ENCODE assay signal across 9 cellular contexts in genomic region chr3:120678331-120678845, GRCh38. TPM values are rescaled to one million over a fixed set of nuclear protein-coding genes. Genes with fewer than 3 reads are reported as not detected.
A peak's percentile ranks its signal among the peaks of the same experiment; 100 is the strongest.
DNase-seq lines count a peak whose midpoint lies in the region; ATAC-seq, FAIRE-seq and TF ChIP-seq lines count a peak whose summit lies in the region.
"Had no signal": no experiment of that assay in that cellular context is flagged by ENCODE, and none has a peak within 500 bp of the region (broad histone marks: within the 10 kb centered on the region; RNA-seq: fewer than 3 reads in every experiment).

No MANE protein-coding gene starts in this region.

- peak overlapping the region in 2 of 4 donors; percentile 40 to 57 for H3K4me3 ChIP-seq in Peyer's patch
- peak overlapping the region in 1 of 3 experiments; percentile 36 for H3K4me3 ChIP-seq in endothelial cell of umbilical vein (replicated peaks in 1 of 3; ENCODE audit: insufficient read depth in 1 of 3, low read depth in 1 of 3, low read length in 3 of 3)

- peaks cover 0 to 37% (median 0%) of the 10 kb centered on the region in 4 donors for H3K4me1 ChIP-seq in Peyer's patch
- H3K4me1 ChIP-seq in endothelial cell of umbilical vein (ENCODE audit: control insufficient read depth, extremely low read depth, insufficient read depth, low read length), result peaks cover 21% of the 10 kb centered on the region

- CTCF ChIA-PET in endothelial cell of umbilical vein (lab: Charles Lee), result interaction anchor here (0.6 to 2.3 kb wide), 17 partner anchors 10 to 261 kb away, joined by 3 to 23 read pairs (median 5); partner anchors contain the start of genes GTF2E1, NDUFB4 and RABL3

- FAIRE-seq in endothelial cell of umbilical vein (lab: Jason Lieb, UNC), result peak; percentile 85

- H3K27me3 ChIP-seq in Peyer's patch (no peaks in the 10 kb centered on the region), endothelial cell of umbilical vein (ENCODE audit: control insufficient read depth in 2 of 2, insufficient read depth in 2 of 2, low read length in 2 of 2) (no peaks in the 10 kb centered on the region)

- no peaks in the 10 kb centered on the region for H4K20me1 ChIP-seq in endothelial cell of umbilical vein (replicated peaks; ENCODE audit: control insufficient read depth, extremely low read depth, insufficient read depth, low read length)

- TF ChIP-seq CTCF in Peyer's patch (IDR thresholded peaks at IDR 0.05) (peak in 1 of 6 experiments; percentile 4), endothelial cell of umbilical vein (IDR thresholded peaks at IDR 0.05; ENCODE audit: extremely low read depth in 1 of 2, insufficient read depth in 1 of 2, low read depth in 1 of 2, low read length in 2 of 2) (no peak)

- peak overlapping the region; percentile 82 for H3K4me2 ChIP-seq in endothelial cell of umbilical vein (ENCODE audit: insufficient read depth, low read length)

- H3K9me3 ChIP-seq in Peyer's patch (no peaks in the 10 kb centered on the region), endothelial cell of umbilical vein (replicated peaks; ENCODE audit: control insufficient read depth, insufficient read depth, low read length) (no peaks in the 10 kb centered on the region)

- ATAC-seq in Right ventricle myocardium inferior (peak; percentile 72), HG03103 (IDR thresholded peaks at IDR 0.05; ENCODE audit: low read depth, unreplicated experiment) (peak; percentile 64)

- intact Hi-C loops in Right ventricle myocardium inferior (cut with DNase I) (no loop called here), cardiac septum (cut with DNase I) (no loop called here), endothelial cell of umbilical vein (cut with micrococcal nuclease) (loop anchor here (1.0 to 10.0 kb wide), 7 partner anchors 15 to 616 kb away; partner anchors contain the start of genes GTF2E1, NDUFB4 and RABL3)

- H2AFZ ChIP-seq in endothelial cell of umbilical vein (ENCODE audit: low read depth, low read length), result peak overlapping the region; percentile 80

- H3K9me1 ChIP-seq in endothelial cell of umbilical vein (replicated peaks; ENCODE audit: control insufficient read depth, extremely low read depth, insufficient read depth, low read length), result no peaks in the 10 kb centered on the region

- no peak for TF ChIP-seq POLR2A in Peyer's patch (IDR thresholded peaks at IDR 0.05)
- peak; percentile 60 for TF ChIP-seq POLR2A in endothelial cell of umbilical vein (IDR thresholded peaks at IDR 0.05; ENCODE audit: low read depth, low read length)

- dilution Hi-C loops in endothelial cell of umbilical vein (cut with MboI; ENCODE audit: extremely low pct_ligation_motif_present, low sequenced_read_pairs), result no loop called here

- H3K36me3 ChIP-seq in Peyer's patch (peaks cover 0 to 7% (median 0%) of the 10 kb centered on the region in 3 donors), endothelial cell of umbilical vein (ENCODE audit: control insufficient read depth in 2 of 2, extremely low read depth in 1 of 2, insufficient read depth in 2 of 2, low read length in 2 of 2) (no peaks in the 10 kb centered on the region)

- DNase-seq in Right ventricle myocardium inferior (ENCODE audit: missing footprints) (no peak), cardiac septum (ENCODE audit: low spot score) (no peak), Peyer's patch (peak in 1 of 3 donors; percentile 65), endothelial cell of umbilical vein (ENCODE audit: low read depth, low spot score) (peak; percentile 95), midbrain (lab: John Stamatoyannopoulos, UW) (peak; percentile 79), NK-92 (lab: John Stamatoyannopoulos, UW; ENCODE audit: unreplicated experiment) (no peak)
- DNase-seq in activated CD4-positive, alpha-beta T cell treated with anti-CD3 and anti-CD28 coated beads for 4 hours, result no peak
- DNase-seq: DND-41 had no signal

- POLR2A ChIA-PET in endothelial cell of umbilical vein (lab: Charles Lee), result interaction anchor here (0.6 to 1.7 kb wide), 6 partner anchors 15 to 439 kb away, joined by 3 to 7 read pairs (median 4); partner anchors contain the start of genes GTF2E1, NDUFB4 and RABL3

- no peaks in the 10 kb centered on the region for H3K79me2 ChIP-seq in endothelial cell of umbilical vein (ENCODE audit: control insufficient read depth, insufficient read depth, low read length)

- BruUV-seq in endothelial cell of umbilical vein (replicated peaks; lab: Mats Ljungman, UMichigan), result TSS peak; percentile 91

- peak overlapping the region; percentile 30 for H3K9ac ChIP-seq in endothelial cell of umbilical vein (replicated peaks; ENCODE audit: extremely low read depth, insufficient read depth, low read length)

- H3K27ac ChIP-seq in Peyer's patch (peak overlapping the region in 3 of 4 donors; percentile 2 to 76 (median 57)), endothelial cell of umbilical vein (ENCODE audit: insufficient read depth, low read depth, low read length) (peak overlapping the region; percentile 63)

TF ChIP-seq in endothelial cell of umbilical vein, 7 proteins besides CTCF, POLR2A, EP300 and RAD21:
- no peak for TF ChIP-seq MAX (IDR thresholded peaks at IDR 0.05; ENCODE audit: insufficient read depth, insufficient read length)
- peak; percentile 61 for TF ChIP-seq POLR2AphosphoS5 (IDR thresholded peaks at IDR 0.05; ENCODE audit: insufficient read depth, low read depth, low read length)
- TF ChIP-seq GATA2 (IDR thresholded peaks at IDR 0.05; ENCODE audit: insufficient read depth, insufficient read length, low read depth, low read length), result no peak
- no peak for TF ChIP-seq MYC (IDR thresholded peaks at IDR 0.05; ENCODE audit: low read depth, low read length)
- peak; percentile 42 for TF ChIP-seq FOS (IDR thresholded peaks at IDR 0.05; ENCODE audit: borderline replicate concordance, insufficient read depth, low read length)
- peak; percentile 32 for TF ChIP-seq JUN (IDR thresholded peaks at IDR 0.05; ENCODE audit: borderline replicate concordance, insufficient read depth, insufficient read length, low read depth)
TF ChIP-seq in endothelial cell of umbilical vein: peak in this region for 3.

RNA-seq across cellular contexts. Expression of gene HGD, which starts 3.7 kb away (rescaled TPM):
- total RNA-seq in Right ventricle myocardium inferior (not detected), cardiac septum (0.73 TPM), Peyer's patch (100 to 1,000 TPM in 2 of 4 donors, 10 to 100 TPM in 2; 14.9 to 140 (median 99.8) TPM), endothelial cell of umbilical vein (0.22 and 0.44 TPM in 2 replicates)
- polyA plus RNA-seq in endothelial cell of umbilical vein, result 0.18 and 0.33 TPM in 2 replicates
- not detected in 2 replicates for polyA plus RNA-seq in endothelial cell of umbilical vein (2011; cell fraction: cytosol; rRNA removed)
- 1.0 and 1.2 TPM in 2 replicates for polyA plus RNA-seq in endothelial cell of umbilical vein (2011; cell fraction: nucleus; rRNA removed)
- polyA plus RNA-seq in endothelial cell of umbilical vein (2012), result 0.12 TPM in 1 of 2 replicates, not detected in the other
- 0.11 and 0.51 TPM in 2 replicates for polyA minus RNA-seq in endothelial cell of umbilical vein
- polyA minus RNA-seq in endothelial cell of umbilical vein (2011; cell fraction: cytosol; rRNA and poly(A)+ RNA removed), result not detected
- polyA minus RNA-seq in endothelial cell of umbilical vein (2011; cell fraction: nucleus; rRNA and poly(A)+ RNA removed), result 1.1 and 1.3 TPM in 2 replicates

Comparison
In these comparisons a context has a peak if more than half of its experiments do, and no peak if none do; other contexts are left out.
1. DNase-seq: peak in endothelial cell of umbilical vein (single experiment) and midbrain (single experiment); none in Right ventricle myocardium inferior (single experiment), cardiac septum (single experiment), activated CD4-positive, alpha-beta T cell treated with anti-CD3 and anti-CD28 coated beads for 4 hours (0 of 2) and NK-92 (single experiment).